12 cellular contexts compared by ENCODE assay signal in the genomic region with DNA sequence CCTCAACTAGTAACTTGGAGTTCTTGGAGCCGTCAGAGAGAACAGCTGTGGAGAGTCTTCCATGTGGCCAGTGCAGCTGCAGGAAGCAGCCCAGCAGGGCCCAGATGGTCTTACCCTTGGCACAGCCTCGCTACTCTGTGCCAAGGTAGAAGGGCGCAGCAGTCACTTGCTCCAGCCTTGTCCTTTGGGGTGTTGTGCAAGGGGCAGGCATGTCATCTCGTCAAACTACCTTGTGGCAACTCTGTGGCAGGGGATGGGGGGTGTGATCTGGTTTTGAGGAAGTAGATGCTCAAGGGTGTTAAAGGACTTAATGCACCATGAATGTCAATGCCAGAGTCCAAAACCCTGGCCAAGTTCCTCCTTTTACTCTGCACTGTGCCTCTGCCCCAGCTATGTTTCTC.
DNase-seq lines count a peak whose midpoint lies in the region; ATAC-seq lines count a peak whose summit lies in the region.
"Had no signal": no experiment of that assay in that cellular context is flagged by ENCODE, and none has a peak within 500 bp of the region (broad histone marks: within the 10 kb centered on the region; RNA-seq: fewer than 3 reads in every experiment).

No MANE protein-coding gene starts in this region.

- DNase-seq in SIG-M5 treated with dmso at 0.1 percent for 504 hours (lab: John Stamatoyannopoulos, UW; ENCODE audit: unreplicated experiment) = peak; percentile 97
- DNase-seq in globus pallidus (ENCODE audit: low spot score) = peak; percentile 73
- DNase-seq in pons (ENCODE audit: low spot score) = peak; percentile 79
- no peak for DNase-seq in activated naive CD4-positive, alpha-beta T cell (lab: John Stamatoyannopoulos, UW)
- no peak for DNase-seq in NCI-H69 (lab: John Stamatoyannopoulos, UW)
- DNase-seq in activated CD8-positive, alpha-beta memory T cell treated with anti-CD3 and anti-CD28 coated beads for 24 hours = no peak
- DNase-seq: activated naive CD4-positive, alpha-beta T cell treated with anti-CD3 and anti-CD28 coated beads for 36 hours; CD4-positive, CD25-positive, alpha-beta regulatory T cell; NCI-H510A; stimulated activated naive CD4-positive, alpha-beta T cell had no signal

- peak; percentile 57 for ATAC-seq in HG03175 (IDR thresholded peaks at IDR 0.05; ENCODE audit: unreplicated experiment)
- ATAC-seq in HG03469 (IDR thresholded peaks at IDR 0.05; ENCODE audit: unreplicated experiment) = no peak

Comparison
In these comparisons a context has a peak if more than half of its experiments do, and no peak if none do; other contexts are left out.
1. DNase-seq: peak in SIG-M5 treated with dmso at 0.1 percent for 504 hours (single experiment), globus pallidus (single experiment) and pons (single experiment); none in activated naive CD4-positive, alpha-beta T cell (0 of 4), NCI-H69 (single experiment) and activated CD8-positive, alpha-beta memory T cell treated with anti-CD3 and anti-CD28 coated beads for 24 hours (single experiment).